In the genomic region with DNA sequence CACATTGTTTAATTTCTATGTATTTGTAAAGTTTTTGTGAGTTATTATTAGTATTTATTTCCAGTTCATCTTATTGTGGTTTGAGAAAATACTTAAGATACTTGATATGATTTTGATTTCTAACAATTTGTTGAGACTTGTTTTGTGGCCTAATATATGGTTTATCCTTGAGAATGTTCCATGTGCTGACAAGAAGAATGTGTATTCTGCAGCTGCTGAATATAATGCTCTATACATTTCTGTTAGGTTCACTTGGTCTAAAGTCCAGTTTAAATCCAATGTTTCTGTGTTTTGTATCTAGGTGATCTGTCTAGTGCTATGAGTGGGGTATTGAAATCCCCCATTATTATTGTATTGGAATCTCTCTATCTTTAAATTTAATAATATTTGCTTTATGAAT, we compare ENCODE assay signal across 21 cellular contexts.
DNase-seq lines count a peak whose midpoint lies in the region; ATAC-seq, FAIRE-seq and TF ChIP-seq lines count a peak whose summit lies in the region.
"Had no signal": no experiment of that assay in that cellular context is flagged by ENCODE, and none has a peak within 500 bp of the region (broad histone marks: within the 10 kb centered on the region; RNA-seq: fewer than 3 reads in every experiment).

No MANE protein-coding gene starts in this region.

- no peak overlapping the region for H3K18ac ChIP-seq in H1 (ENCODE audit: extremely low read depth, low read length)

- H3K79me2 ChIP-seq in HepG2 (ENCODE audit: insufficient read depth, low read length) (no peaks in the 10 kb centered on the region), H1 (ENCODE audit: control insufficient read depth in 1 of 2, insufficient read depth in 2 of 2, low read length in 2 of 2) (no peaks in the 10 kb centered on the region)

- no peak overlapping the region for H3K14ac ChIP-seq in H1 (ENCODE audit: insufficient read length)

- no peak overlapping the region for H3K9ac ChIP-seq in HepG2 (ENCODE audit: insufficient read depth, low read depth, low read length)
- no peak overlapping the region for H3K9ac ChIP-seq in H1 (replicated peaks in 1 of 4; ENCODE audit: extremely low read depth in 1 of 4, low read depth in 3 of 4, low read length in 3 of 4)
- H3K9ac ChIP-seq: BLaER1 treated with 17β-estradiol and CSF1 and Interleukin-3, amounts not matched to agents 10 nM and 100 nM had no signal

- ATAC-seq in HepG2 (no peak), right lobe of liver (no peak)
- no peak for ATAC-seq in activated CD8-positive, alpha-beta T cell treated with anti-CD3 and anti-CD28 coated beads, Interleukin-2, amount 10 ng/mL, durations not matched to agents 7 days and 5 days
- no peak for ATAC-seq in activated CD4-positive, alpha-beta T cell treated with anti-CD3 and anti-CD28 coated beads for 36 hours
- ATAC-seq: A549; CD8-positive, alpha-beta T cell had no signal

- TF ChIP-seq RAD21 in HepG2 (CRISPR knock-in tag; IDR thresholded peaks at IDR 0.05) (no peak), H1 (IDR thresholded peaks at IDR 0.05 in 1 of 2, conservative IDR thresholded peaks at IDR 0.05 in 1 of 2; ENCODE audit: low read depth in 2 of 2, low read length in 2 of 2) (no peak)

- TF ChIP-seq POLR2A in HepG2 (IDR thresholded peaks at IDR 0.05; ENCODE audit: insufficient read depth in 1 of 2, low read depth in 2 of 2, low read length in 2 of 2) (no peak), right lobe of liver (IDR thresholded peaks at IDR 0.05) (no peak), H1 (IDR thresholded peaks at IDR 0.05; ENCODE audit: control extremely low read depth in 1 of 2, low read depth in 2 of 2, low read length in 2 of 2) (no peak)

- H2BK20ac ChIP-seq in H1 (ENCODE audit: low read length): no peak overlapping the region

- no peak overlapping the region for H3K23ac ChIP-seq in H1 (ENCODE audit: insufficient read length)

- TF ChIP-seq CTCF in HepG2 (CRISPR knock-in tag; IDR thresholded peaks at IDR 0.05): no peak
- TF ChIP-seq CTCF in right lobe of liver (IDR thresholded peaks at IDR 0.05): no peak
- no peak for TF ChIP-seq CTCF in H1 (IDR thresholded peaks at IDR 0.05; ENCODE audit: control extremely low read depth in 1 of 3, insufficient read depth in 1 of 3, low read depth in 1 of 3, low read length in 3 of 3)

- H2BK5ac ChIP-seq in H1 (ENCODE audit: low read depth, low read length): no peak overlapping the region

- H2AFZ ChIP-seq in HepG2 (ENCODE audit: low read length) (no peak overlapping the region), H1 (ENCODE audit: low read length) (no peak overlapping the region)

- no peak overlapping the region for H2BK15ac ChIP-seq in H1 (ENCODE audit: low read length)

- H3K4me3 Mint-ChIP-seq in activated CD8-positive, alpha-beta T cell treated with anti-CD3 and anti-CD28 coated beads, Interleukin-2, amount 10 ng/mL, durations not matched to agents 7 days and 5 days: no peak overlapping the region
- no peak overlapping the region for H3K4me3 Mint-ChIP-seq in activated CD4-positive, alpha-beta T cell treated with anti-CD3 and anti-CD28 coated beads, Interleukin-2, amount 10 ng/mL, durations not matched to agents 24 days and 14 days
- H3K4me3 Mint-ChIP-seq in activated CD4-positive, alpha-beta T cell treated with anti-CD3 and anti-CD28 coated beads for 36 hours: no peak overlapping the region
- H3K4me3 Mint-ChIP-seq: B cell; CD4-positive, alpha-beta T cell; CD8-positive, alpha-beta T cell had no signal

- H3K4ac ChIP-seq in H1 (replicated peaks; ENCODE audit: insufficient read length, low read depth, low read length): no peak overlapping the region

- no peaks in the 10 kb centered on the region for H3K23me2 ChIP-seq in H1 (ENCODE audit: low read depth, low read length)

- H2AK5ac ChIP-seq in H1 (ENCODE audit: low read depth, low read length): no peak overlapping the region

- H3K9me3 ChIP-seq in HepG2 (ENCODE audit: low read length) (peaks cover 12% of the 10 kb centered on the region), right lobe of liver (peaks cover 0 to 9% (median 0%) of the 10 kb centered on the region in 4 donors), H1 (ENCODE audit: insufficient read depth in 2 of 2, low read depth in 1 of 2, low read length in 1 of 2) (peaks cover 0 to 3% of the 10 kb centered on the region in 2 experiments; a peak in 1 of 4 replicates)
- H3K9me3 ChIP-seq: A549 had no signal

- H4K5ac ChIP-seq in H1 (ENCODE audit: insufficient read length, low read depth, low read length): no peak overlapping the region

- H4K8ac ChIP-seq in H1 (ENCODE audit: extremely low read depth, insufficient read depth, low read length): no peak overlapping the region

- H2BK120ac ChIP-seq in H1 (replicated peaks; ENCODE audit: low read depth, low read length): no peak overlapping the region

- no peak overlapping the region for H3K4me2 ChIP-seq in HepG2 (ENCODE audit: low read depth, low read length)
- no peak overlapping the region for H3K4me2 ChIP-seq in H1 (ENCODE audit: insufficient read depth in 1 of 2, low read depth in 2 of 2, low read length in 2 of 2)
- H3K4me2 ChIP-seq: A549; BLaER1 treated with 17β-estradiol and CSF1 and Interleukin-3, amounts not matched to agents 10 nM and 100 nM had no signal

- H3K4me3 ChIP-seq in HepG2 (replicated peaks in 1 of 3; ENCODE audit: insufficient read depth in 1 of 3, low read depth in 2 of 3, low read length in 3 of 3) (no peak overlapping the region), right lobe of liver (no peak overlapping the region), H1 (ENCODE audit: extremely low read depth in 1 of 4, insufficient read depth in 2 of 4, low read depth in 3 of 4, low read length in 4 of 4) (no peak overlapping the region)
- H3K4me3 ChIP-seq: A549; BLaER1 treated with 17β-estradiol and CSF1 and Interleukin-3, amounts not matched to agents 10 nM and 100 nM had no signal

- peaks cover 13% of the 10 kb centered on the region for H3K9me3 Mint-ChIP-seq in activated CD8-positive, alpha-beta T cell treated with anti-CD3 and anti-CD28 coated beads, Interleukin-2, amount 10 ng/mL, durations not matched to agents 7 days and 5 days (ENCODE audit: insufficient read depth)
- peaks cover 7% of the 10 kb centered on the region for H3K9me3 Mint-ChIP-seq in activated CD4-positive, alpha-beta T cell treated with anti-CD3 and anti-CD28 coated beads, Interleukin-2, amount 10 ng/mL, durations not matched to agents 24 days and 14 days
- peaks cover 10% of the 10 kb centered on the region for H3K9me3 Mint-ChIP-seq in activated CD4-positive, alpha-beta T cell treated with anti-CD3 and anti-CD28 coated beads for 36 hours (ENCODE audit: low read depth)

- peak; percentile 17 for DNase-seq in HepG2 (ENCODE audit: low spot score)
- no peak for DNase-seq in right lobe of liver
- DNase-seq in H1 (ENCODE audit: low read depth in 1 of 2, low spot score in 2 of 2): no peak
- no peak for DNase-seq in activated CD8-positive, alpha-beta T cell treated with anti-CD3 and anti-CD28 coated beads, Interleukin-2, amount 10 ng/mL, durations not matched to agents 7 days and 5 days
- DNase-seq in activated CD4-positive, alpha-beta T cell treated with anti-CD3 and anti-CD28 coated beads, Interleukin-2, amount 10 ng/mL, durations not matched to agents 24 days and 14 days: no peak
- DNase-seq in activated CD4-positive, alpha-beta T cell treated with anti-CD3 and anti-CD28 coated beads for 36 hours: no peak
- DNase-seq: AML-193; Caco-2; Calu3; CD4-positive, alpha-beta T cell; CD8-positive, alpha-beta T cell; DMS79 treated with DMSO at 0.1 percent for 48 hours; GF-D8 had no signal

- intact Hi-C loops in HepG2 (cut with micrococcal nuclease; ENCODE audit: unreplicated experiment): no loop called here
- intact Hi-C loops in right lobe of liver (cut with DNase I): no loop called here
- intact Hi-C loops in activated CD4-positive, alpha-beta T cell treated with anti-CD3 and anti-CD28 coated beads, Interleukin-2, amount 10 ng/mL, durations not matched to agents 24 days and 14 days (cut with micrococcal nuclease): no loop called here
- intact Hi-C loops in activated CD4-positive, alpha-beta T cell treated with anti-CD3 and anti-CD28 coated beads for 36 hours (cut with DNase I, micrococcal nuclease): no loop called here

- H4K20me1 ChIP-seq in HepG2 (ENCODE audit: insufficient read depth, low read length): no peaks in the 10 kb centered on the region
- no peaks in the 10 kb centered on the region for H4K20me1 ChIP-seq in H1 (replicated peaks in 1 of 2; ENCODE audit: control insufficient read depth in 1 of 2, insufficient read depth in 2 of 2, low read length in 2 of 2)
- H4K20me1 ChIP-seq: BLaER1 treated with 17β-estradiol and CSF1 and Interleukin-3, amounts not matched to agents 10 nM and 100 nM had no signal

- no peaks in the 10 kb centered on the region for H3K4me1 Mint-ChIP-seq in activated CD8-positive, alpha-beta T cell treated with anti-CD3 and anti-CD28 coated beads, Interleukin-2, amount 10 ng/mL, durations not matched to agents 7 days and 5 days (ENCODE audit: low read depth)
- H3K4me1 Mint-ChIP-seq in activated CD4-positive, alpha-beta T cell treated with anti-CD3 and anti-CD28 coated beads, Interleukin-2, amount 10 ng/mL, durations not matched to agents 24 days and 14 days: no peaks in the 10 kb centered on the region
- H3K4me1 Mint-ChIP-seq in activated CD4-positive, alpha-beta T cell treated with anti-CD3 and anti-CD28 coated beads for 36 hours: no peaks in the 10 kb centered on the region
- H3K4me1 Mint-ChIP-seq: B cell had no signal

- no peaks in the 10 kb centered on the region for H3K27me3 Mint-ChIP-seq in activated CD8-positive, alpha-beta T cell treated with anti-CD3 and anti-CD28 coated beads, Interleukin-2, amount 10 ng/mL, durations not matched to agents 7 days and 5 days (ENCODE audit: low read depth)
- H3K27me3 Mint-ChIP-seq in activated CD4-positive, alpha-beta T cell treated with anti-CD3 and anti-CD28 coated beads, Interleukin-2, amount 10 ng/mL, durations not matched to agents 24 days and 14 days: no peaks in the 10 kb centered on the region
- no peaks in the 10 kb centered on the region for H3K27me3 Mint-ChIP-seq in activated CD4-positive, alpha-beta T cell treated with anti-CD3 and anti-CD28 coated beads for 36 hours
- H3K27me3 Mint-ChIP-seq: B cell; CD4-positive, alpha-beta T cell had no signal

- no peak for FAIRE-seq in HepG2 (lab: Jason Lieb, UNC)
- FAIRE-seq in H1 (lab: Jason Lieb, UNC): peak; percentile 28
- peak; percentile 65 for FAIRE-seq in islet of Langerhans (lab: Jason Lieb, UNC)
- FAIRE-seq: A549, D721Med, GM12891 had no signal

- no peaks in the 10 kb centered on the region for H3K36me3 Mint-ChIP-seq in activated CD8-positive, alpha-beta T cell treated with anti-CD3 and anti-CD28 coated beads, Interleukin-2, amount 10 ng/mL, durations not matched to agents 7 days and 5 days (ENCODE audit: low read depth)
- no peaks in the 10 kb centered on the region for H3K36me3 Mint-ChIP-seq in activated CD4-positive, alpha-beta T cell treated with anti-CD3 and anti-CD28 coated beads, Interleukin-2, amount 10 ng/mL, durations not matched to agents 24 days and 14 days (ENCODE audit: low read depth)
- peaks cover 11% of the 10 kb centered on the region for H3K36me3 Mint-ChIP-seq in activated CD4-positive, alpha-beta T cell treated with anti-CD3 and anti-CD28 coated beads for 36 hours (ENCODE audit: low read depth)

- in situ Hi-C loops in HepG2 (cut with HindIII; ENCODE audit: extremely low pct_ligation_motif_present, low pct_unique_long_range_greater_than_20kb): no loop called here

- H3K27ac Mint-ChIP-seq in activated CD8-positive, alpha-beta T cell treated with anti-CD3 and anti-CD28 coated beads, Interleukin-2, amount 10 ng/mL, durations not matched to agents 7 days and 5 days: no peak overlapping the region
- no peak overlapping the region for H3K27ac Mint-ChIP-seq in activated CD4-positive, alpha-beta T cell treated with anti-CD3 and anti-CD28 coated beads, Interleukin-2, amount 10 ng/mL, durations not matched to agents 24 days and 14 days
- H3K27ac Mint-ChIP-seq in activated CD4-positive, alpha-beta T cell treated with anti-CD3 and anti-CD28 coated beads for 36 hours: no peak overlapping the region
- H3K27ac Mint-ChIP-seq: B cell; CD4-positive, alpha-beta T cell; CD8-positive, alpha-beta T cell had no signal

- BruUV-seq in HepG2 (replicated peaks; lab: Mats Ljungman, UMichigan): no TSS peak

- H3K56ac ChIP-seq in H1 (replicated peaks; ENCODE audit: insufficient read length, low read depth, low read length): no peak overlapping the region

- H3K36me3 ChIP-seq in HepG2 (replicated peaks in 1 of 2; ENCODE audit: control insufficient read depth in 1 of 2, insufficient read depth in 2 of 2, low read length in 2 of 2): no peaks in the 10 kb centered on the region
- H3K36me3 ChIP-seq in right lobe of liver: no peaks in the 10 kb centered on the region
- no peaks in the 10 kb centered on the region for H3K36me3 ChIP-seq in H1 (ENCODE audit: control insufficient read depth in 2 of 4, insufficient read depth in 4 of 4, low read length in 3 of 4)

- H3K27me3 ChIP-seq in HepG2 (ENCODE audit: control insufficient read depth in 1 of 2, insufficient read depth in 2 of 2, low read length in 2 of 2) (no peaks in the 10 kb centered on the region), right lobe of liver (no peaks in the 10 kb centered on the region), H1 (replicated peaks in 1 of 4; ENCODE audit: control insufficient read depth in 3 of 4, extremely low read depth in 1 of 4, insufficient read depth in 3 of 4, low read length in 3 of 4) (no peaks in the 10 kb centered on the region)
- H3K27me3 ChIP-seq: BLaER1 treated with 17β-estradiol and CSF1 and Interleukin-3, amounts not matched to agents 10 nM and 100 nM had no signal

- no peak overlapping the region for H2BK12ac ChIP-seq in H1 (ENCODE audit: low read depth, low read length)

- CTCF ChIA-PET in HepG2 (lab: Yijun Ruan, JAX; ENCODE audit: low intra/inter-chr PET ratio, low total read pairs) (no interaction called here), H1 (lab: Charles Lee; ENCODE audit: partially characterized antibody) (no interaction called here)
- CTCF ChIA-PET in activated CD8-positive, alpha-beta T cell treated with anti-CD3 and anti-CD28 coated beads, Interleukin-2, amount 10 ng/mL, durations not matched to agents 7 days and 5 days (lab: Charles Lee): no interaction called here
- CTCF ChIA-PET in activated CD4-positive, alpha-beta T cell treated with anti-CD3 and anti-CD28 coated beads for 36 hours (lab: Charles Lee): no interaction called here

- TF ChIP-seq EP300 in HepG2 (IDR thresholded peaks at IDR 0.05; ENCODE audit: low read depth in 2 of 2, low read length in 2 of 2) (no peak), HepG2 (CRISPR knock-in tag; IDR thresholded peaks at IDR 0.05; ENCODE audit: borderline replicate concordance) (no peak), H1 (IDR thresholded peaks at IDR 0.05; ENCODE audit: borderline replicate concordance in 1 of 2, low read depth in 2 of 2, low read length in 2 of 2) (no peak)

- POLR2A ChIA-PET in HepG2 (lab: Yijun Ruan, JAX): no interaction called here
- POLR2A ChIA-PET in H1 (lab: Charles Lee; ENCODE audit: partially characterized antibody): no interaction called here
- POLR2A ChIA-PET in activated CD8-positive, alpha-beta T cell treated with anti-CD3 and anti-CD28 coated beads, Interleukin-2, amount 10 ng/mL, durations not matched to agents 7 days and 5 days (lab: Charles Lee): no interaction called here
- POLR2A ChIA-PET in activated CD4-positive, alpha-beta T cell treated with anti-CD3 and anti-CD28 coated beads for 36 hours (lab: Charles Lee): no interaction called here

- H3K79me1 ChIP-seq in H1 (ENCODE audit: low read depth, low read length): no peaks in the 10 kb centered on the region

- H3K27ac ChIP-seq in HepG2 (ENCODE audit: extremely low read length, insufficient read depth, low read length): no peak overlapping the region
- H3K27ac ChIP-seq in right lobe of liver: no peak overlapping the region
- no peak overlapping the region for H3K27ac ChIP-seq in H1 (ENCODE audit: low read depth, low read length)
- H3K27ac ChIP-seq: 22Rv1; A549; BLaER1 treated with 17β-estradiol and CSF1 and Interleukin-3, amounts not matched to agents 10 nM and 100 nM; C4-2B had no signal

- H3K4me1 ChIP-seq in HepG2 (ENCODE audit: insufficient read depth, low read length) (no peaks in the 10 kb centered on the region), right lobe of liver (no peaks in the 10 kb centered on the region), H1 (replicated peaks in 1 of 4; ENCODE audit: control insufficient read depth in 3 of 4, insufficient read depth in 4 of 4, low read length in 3 of 4) (no peaks in the 10 kb centered on the region)
- H3K4me1 ChIP-seq: A549; BLaER1 treated with 17β-estradiol and CSF1 and Interleukin-3, amounts not matched to agents 10 nM and 100 nM; Caco-2 had no signal

- no peak overlapping the region for H4K91ac ChIP-seq in H1 (replicated peaks; ENCODE audit: insufficient read length, low read length)
